ENCODE assay signal across 11 cellular contexts in the genomic region with DNA sequence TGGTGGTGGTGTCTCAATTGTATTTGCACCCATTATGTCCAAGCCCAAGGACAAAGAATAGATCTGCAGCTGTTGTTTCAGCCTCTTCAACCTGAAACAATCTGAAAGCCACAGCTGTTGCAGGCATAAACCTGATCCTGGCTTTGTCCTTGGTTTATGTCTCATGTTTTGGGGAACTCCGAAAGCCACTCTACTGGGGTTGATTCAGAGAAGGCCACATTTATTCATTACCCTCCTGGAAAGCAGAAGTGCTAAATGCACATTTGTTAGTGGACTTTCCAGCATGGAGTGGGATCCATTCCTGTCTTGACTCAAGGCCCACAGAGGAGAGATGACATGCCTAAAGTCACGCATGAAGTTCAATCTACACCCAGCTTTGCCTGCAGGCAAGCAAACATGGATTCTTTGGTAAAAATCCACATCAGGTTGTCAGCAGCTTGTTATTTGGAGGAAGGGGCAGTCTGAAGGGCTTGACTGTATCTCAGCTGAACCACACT. TPM values are rescaled to one million over a fixed set of nuclear protein-coding genes. Genes with fewer than 3 reads are reported as not detected.
A peak's percentile ranks its signal among the peaks of the same experiment; 100 is the strongest.
DNase-seq lines count a peak whose midpoint lies in the region; ATAC-seq and TF ChIP-seq lines count a peak whose summit lies in the region.
"Had no signal": no experiment of that assay in that cellular context is flagged by ENCODE, and none has a peak within 500 bp of the region (broad histone marks: within the 10 kb centered on the region; RNA-seq: fewer than 3 reads in every experiment).

No MANE protein-coding gene starts in this region.

- no peaks in the 10 kb centered on the region for H3K9me3 Mint-ChIP-seq in T-helper 1 cell treated with Interleukin-12 subunit alpha and Interleukin-12 subunit beta and Interleukin-4 antibody, amounts not matched to agents 30 μg/mL and 1 μg/mL, for 36 hours

- no peak for TF ChIP-seq CTCF in RWPE2 (IDR thresholded peaks at IDR 0.05; ENCODE audit: poor library complexity, severe bottlenecking)

- H3K27me3 Mint-ChIP-seq in T-helper 1 cell treated with Interleukin-12 subunit alpha and Interleukin-12 subunit beta and Interleukin-4 antibody, amounts not matched to agents 30 μg/mL and 1 μg/mL, for 36 hours (ENCODE audit: low read depth), result no peaks in the 10 kb centered on the region
- H3K27me3 Mint-ChIP-seq: B cell had no signal

- H3K4me1 Mint-ChIP-seq in T-helper 1 cell treated with Interleukin-12 subunit alpha and Interleukin-12 subunit beta and Interleukin-4 antibody, amounts not matched to agents 30 μg/mL and 1 μg/mL, for 36 hours (ENCODE audit: low read depth), result peaks cover 59% of the 10 kb centered on the region

- DNase-seq in T-helper 1 cell, result no peak
- DNase-seq in RWPE2 (ENCODE audit: low spot score), result no peak
- DNase-seq in NCI-H526 (lab: John Stamatoyannopoulos, UW), result no peak
- DNase-seq in HPDE6-E6E7 (ENCODE audit: extremely low spot score), result no peak
- DNase-seq in stimulated activated CD4-positive, alpha-beta T cell treated with anti-CD3 and anti-CD28 coated beads, Interleukin-4, amount 100 ng/mL, for 4 hours, result no peak

- ATAC-seq in HG02623 (IDR thresholded peaks at IDR 0.05; ENCODE audit: unreplicated experiment), result peak; percentile 81
- no peak for ATAC-seq in RWPE2 (ENCODE audit: low read depth)

- H3K27ac Mint-ChIP-seq in T-helper 1 cell treated with Interleukin-12 subunit alpha and Interleukin-12 subunit beta and Interleukin-4 antibody, amounts not matched to agents 30 μg/mL and 1 μg/mL, for 36 hours, result peak overlapping the region; percentile 7
- H3K27ac Mint-ChIP-seq: B cell had no signal

- H3K4me3 ChIP-seq in RWPE2 (ENCODE audit: severe bottlenecking) (no peak overlapping the region), skeletal muscle tissue (ENCODE audit: low read length in 3 of 3) (no peak overlapping the region)

- H3K36me3 Mint-ChIP-seq in T-helper 1 cell treated with Interleukin-12 subunit alpha and Interleukin-12 subunit beta and Interleukin-4 antibody, amounts not matched to agents 30 μg/mL and 1 μg/mL, for 36 hours (ENCODE audit: low read depth), result peaks cover 11% of the 10 kb centered on the region

- H3K4me1 ChIP-seq in RWPE2 (ENCODE audit: insufficient read depth, poor library complexity, severe bottlenecking) (peaks cover 38% of the 10 kb centered on the region), skeletal muscle tissue (ENCODE audit: control insufficient read depth in 3 of 3, insufficient read depth in 3 of 3, low read length in 3 of 3) (peaks cover 8 to 14% (median 11%) of the 10 kb centered on the region in 3 donors)

- H3K27me3 ChIP-seq in RWPE2 (ENCODE audit: insufficient read depth, poor library complexity, severe bottlenecking), result no peaks in the 10 kb centered on the region
- H3K27me3 ChIP-seq in skeletal muscle tissue (ENCODE audit: control insufficient read depth in 3 of 3, insufficient read depth in 3 of 3, low read length in 3 of 3), result no peaks in the 10 kb centered on the region

- no peaks in the 10 kb centered on the region for H3K36me3 ChIP-seq in RWPE2 (ENCODE audit: low read depth)
- H3K36me3 ChIP-seq in skeletal muscle tissue (ENCODE audit: control insufficient read depth in 3 of 3, insufficient read depth in 3 of 3, low read length in 3 of 3), result no peaks in the 10 kb centered on the region

- H3K9ac ChIP-seq in skeletal muscle tissue (ENCODE audit: low read depth in 1 of 3, low read length in 3 of 3), result no peak overlapping the region

- H3K9me3 ChIP-seq in RWPE2 (ENCODE audit: severe bottlenecking) (no peaks in the 10 kb centered on the region), skeletal muscle tissue (ENCODE audit: control insufficient read depth in 3 of 3, low read length in 3 of 3) (no peaks in the 10 kb centered on the region)

- peak overlapping the region; percentile 8 for H3K4me3 Mint-ChIP-seq in T-helper 1 cell treated with Interleukin-12 subunit alpha and Interleukin-12 subunit beta and Interleukin-4 antibody, amounts not matched to agents 30 μg/mL and 1 μg/mL, for 36 hours
- H3K4me3 Mint-ChIP-seq: B cell had no signal

- H3K27ac ChIP-seq in RWPE2 (ENCODE audit: poor library complexity, severe bottlenecking) (peak overlapping the region; percentile 53), skeletal muscle tissue (ENCODE audit: low read depth, low read length) (peak overlapping the region; percentile 37)

RNA-seq across cellular contexts. Expression of a gene that starts 36.0 kb away (rescaled TPM):
- total RNA-seq in skeletal muscle tissue, result 14.1 TPM

RNA-seq across cellular contexts. Expression of a gene that starts 40.6 kb away (rescaled TPM):
- not detected for total RNA-seq in skeletal muscle tissue
- total RNA-seq: endothelial cell of umbilical vein had no signal

RNA-seq across cellular contexts. Expression of a gene that starts 59.7 kb away (rescaled TPM):
- total RNA-seq in skeletal muscle tissue, result not detected
- total RNA-seq: B cell, endothelial cell of umbilical vein, liver had no signal
